ENCODE assay signal across 21 cellular contexts in the genomic region with DNA sequence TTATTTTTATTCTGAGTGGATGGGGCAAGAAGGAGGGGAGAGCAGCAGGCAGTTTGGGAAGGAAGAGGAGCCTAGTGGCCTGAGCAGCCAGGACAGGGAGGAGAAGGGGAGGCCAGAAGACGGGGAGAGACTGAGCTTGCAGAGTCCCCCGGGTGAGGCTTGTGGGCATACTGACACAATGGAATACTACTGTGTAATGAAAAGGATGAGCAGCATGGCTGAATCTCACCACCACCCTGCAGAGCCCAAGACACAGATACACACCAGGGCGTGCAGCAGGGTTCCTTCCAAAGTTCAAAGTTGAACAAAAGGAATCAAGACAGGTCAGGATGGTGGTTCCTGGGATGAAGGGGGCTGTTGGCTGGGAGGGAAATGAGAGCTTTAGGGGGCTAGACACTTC. TPM values are rescaled to one million over a fixed set of nuclear protein-coding genes. Genes with fewer than 3 reads are reported as not detected.
DNase-seq lines count a peak whose midpoint lies in the region; ATAC-seq and TF ChIP-seq lines count a peak whose summit lies in the region.
"Had no signal": no experiment of that assay in that cellular context is flagged by ENCODE, and none has a peak within 500 bp of the region (broad histone marks: within the 10 kb centered on the region; RNA-seq: fewer than 3 reads in every experiment).

No MANE protein-coding gene starts in this region.

- H3K27me3 ChIP-seq in skeletal muscle satellite cell (ENCODE audit: control insufficient read depth, insufficient read depth, low read length) = no peaks in the 10 kb centered on the region
- H3K27me3 ChIP-seq in Caco-2 (replicated peaks; ENCODE audit: control insufficient read depth, insufficient read depth, low read length) = no peaks in the 10 kb centered on the region
- no peaks in the 10 kb centered on the region for H3K27me3 ChIP-seq in testis

- no peak overlapping the region for H3K4me2 ChIP-seq in skeletal muscle satellite cell (ENCODE audit: low read length)

- H3K4me3 ChIP-seq in skeletal muscle satellite cell (ENCODE audit: low read length) (no peak overlapping the region), Caco-2 (ENCODE audit: low read depth, low read length) (no peak overlapping the region), testis (no peak overlapping the region)

- peaks cover 66% of the 10 kb centered on the region for H3K4me1 Mint-ChIP-seq in activated CD8-positive, alpha-beta memory T cell treated with anti-CD3 and anti-CD28 coated beads, Interleukin-2, amount 10 ng/mL, durations not matched to agents 7 days and 5 days
- peaks cover 86% of the 10 kb centered on the region for H3K4me1 Mint-ChIP-seq in HFFc6 (ENCODE audit: low read depth)
- peaks cover 51% of the 10 kb centered on the region for H3K4me1 Mint-ChIP-seq in activated naive CD8-positive, alpha-beta T cell (ENCODE audit: low read depth)
- H3K4me1 Mint-ChIP-seq in Caco-2 (ENCODE audit: low read depth, unreplicated experiment) = peaks cover 19% of the 10 kb centered on the region

- ATAC-seq in activated CD8-positive, alpha-beta memory T cell treated with anti-CD3 and anti-CD28 coated beads, Interleukin-2, amount 10 ng/mL, durations not matched to agents 7 days and 5 days = no peak

- no peaks in the 10 kb centered on the region for H3K9me3 Mint-ChIP-seq in activated CD8-positive, alpha-beta memory T cell treated with anti-CD3 and anti-CD28 coated beads, Interleukin-2, amount 10 ng/mL, durations not matched to agents 7 days and 5 days (ENCODE audit: low read depth)
- no peaks in the 10 kb centered on the region for H3K9me3 Mint-ChIP-seq in HFFc6
- H3K9me3 Mint-ChIP-seq in activated naive CD8-positive, alpha-beta T cell (ENCODE audit: low read depth) = no peaks in the 10 kb centered on the region
- no peaks in the 10 kb centered on the region for H3K9me3 Mint-ChIP-seq in Caco-2 (ENCODE audit: unreplicated experiment)
- H3K9me3 Mint-ChIP-seq: neural crest cell had no signal

- H3K9me3 ChIP-seq in skeletal muscle satellite cell (replicated peaks; ENCODE audit: low read length) = no peaks in the 10 kb centered on the region
- H3K9me3 ChIP-seq in Caco-2 = no peaks in the 10 kb centered on the region
- no peaks in the 10 kb centered on the region for H3K9me3 ChIP-seq in testis

- H3K36me3 Mint-ChIP-seq in activated CD8-positive, alpha-beta memory T cell treated with anti-CD3 and anti-CD28 coated beads, Interleukin-2, amount 10 ng/mL, durations not matched to agents 7 days and 5 days = peaks cover 23% of the 10 kb centered on the region
- H3K36me3 Mint-ChIP-seq in HFFc6 (ENCODE audit: low read depth) = no peaks in the 10 kb centered on the region
- no peaks in the 10 kb centered on the region for H3K36me3 Mint-ChIP-seq in activated naive CD8-positive, alpha-beta T cell
- peaks cover 11% of the 10 kb centered on the region for H3K36me3 Mint-ChIP-seq in Caco-2 (ENCODE audit: insufficient read depth, unreplicated experiment)

- DNase-seq in activated CD8-positive, alpha-beta memory T cell treated with anti-CD3 and anti-CD28 coated beads, Interleukin-2, amount 10 ng/mL, durations not matched to agents 7 days and 5 days = no peak
- no peak for DNase-seq in activated CD8-positive, alpha-beta memory T cell treated with anti-CD3 and anti-CD28 coated beads, Interleukin-2, amount 50 U/mL, for 4 hours
- no peak for DNase-seq in HFFc6
- DNase-seq in Caco-2 = no peak
- no peak for DNase-seq in testis
- DNase-seq in DMS 273 treated with DMSO at 0.1 percent for 48 hours (lab: John Stamatoyannopoulos, UW) = no peak
- DNase-seq: ACHN; activated CD4-positive, CD25-positive, alpha-beta regulatory T cell treated with anti-CD3 and anti-CD28 coated beads, Interleukin-2, amount 50 U/mL, for 72 hours; hypothalamus; kidney; mammary epithelial cell; NCI-H2081 treated with DMSO at 0.1 percent for 48 hours; NCI-H526; SIG-M5; stimulated activated naive CD4-positive, alpha-beta T cell treated with Interleukin-2 at 50 U/mL for 16 hours; T1000 had no signal

- POLR2A ChIA-PET in Caco-2 (lab: Charles Lee) = no interaction called here

- H3K27ac Mint-ChIP-seq in activated CD8-positive, alpha-beta memory T cell treated with anti-CD3 and anti-CD28 coated beads, Interleukin-2, amount 10 ng/mL, durations not matched to agents 7 days and 5 days = peak overlapping the region; percentile 49
- H3K27ac Mint-ChIP-seq in HFFc6 (peak overlapping the region; percentile 88), Caco-2 (ENCODE audit: unreplicated experiment) (no peak overlapping the region)
- peak overlapping the region; percentile 51 for H3K27ac Mint-ChIP-seq in activated naive CD8-positive, alpha-beta T cell

- CTCF ChIA-PET in activated CD8-positive, alpha-beta memory T cell treated with anti-CD3 and anti-CD28 coated beads, Interleukin-2, amount 10 ng/mL, durations not matched to agents 7 days and 5 days (lab: Charles Lee) = interaction anchor here (0.6 to 8.0 kb wide), 6 partner anchors 8 to 47 kb away, joined by 3 to 145 read pairs (median 38); a partner anchor contains a TSS
- CTCF ChIA-PET in Caco-2 (lab: Charles Lee) = interaction anchor here (1.5 kb wide), 1 partner anchor 18 kb away, joined by 3 read pairs; no protein-coding TSS in a partner anchor

- TF ChIP-seq CTCF in HFFc6 (IDR thresholded peaks at IDR 0.05) (no peak), Caco-2 (IDR thresholded peaks at IDR 0.05; ENCODE audit: insufficient read depth in 1 of 2, low read depth in 1 of 2, low read length in 1 of 2, severe bottlenecking in 1 of 2, unreplicated experiment in 1 of 2) (no peak), testis (IDR thresholded peaks at IDR 0.05) (no peak)

- H3K36me3 ChIP-seq in skeletal muscle satellite cell (ENCODE audit: insufficient read depth, low read length) = no peaks in the 10 kb centered on the region
- peaks cover 1% of the 10 kb centered on the region; the same call in 1 of the 2 replicates for H3K36me3 ChIP-seq in Caco-2 (ENCODE audit: control insufficient read depth, insufficient read depth, low read length)
- no peaks in the 10 kb centered on the region for H3K36me3 ChIP-seq in testis (ENCODE audit: low read depth, missing control alignments)

- 75 to 86% methylated on average over 3 of the region's 3 CpGs for WGBS in testis, 2 donors

- no peak overlapping the region for H3K4me3 Mint-ChIP-seq in activated CD8-positive, alpha-beta memory T cell treated with anti-CD3 and anti-CD28 coated beads, Interleukin-2, amount 10 ng/mL, durations not matched to agents 7 days and 5 days
- no peak overlapping the region for H3K4me3 Mint-ChIP-seq in HFFc6
- peak overlapping the region; percentile 22 for H3K4me3 Mint-ChIP-seq in activated naive CD8-positive, alpha-beta T cell
- H3K4me3 Mint-ChIP-seq in Caco-2 (ENCODE audit: unreplicated experiment) = no peak overlapping the region
- H3K4me3 Mint-ChIP-seq: neural crest cell had no signal

- no TSS peak for BruUV-seq in Caco-2 (replicated peaks; lab: Mats Ljungman, UMichigan)

- no peaks in the 10 kb centered on the region for H3K27me3 Mint-ChIP-seq in activated CD8-positive, alpha-beta memory T cell treated with anti-CD3 and anti-CD28 coated beads, Interleukin-2, amount 10 ng/mL, durations not matched to agents 7 days and 5 days
- H3K27me3 Mint-ChIP-seq in HFFc6 (ENCODE audit: insufficient read depth) (0 out of 2 replicates have a peak, but pooled peaks cover 1% of the 10 kb centered on the region), Caco-2 (ENCODE audit: insufficient read depth, unreplicated experiment) (no peaks in the 10 kb centered on the region)
- no peaks in the 10 kb centered on the region for H3K27me3 Mint-ChIP-seq in activated naive CD8-positive, alpha-beta T cell

- intact Hi-C loops in Caco-2 (cut with micrococcal nuclease; ENCODE audit: unreplicated experiment) (no loop called here), testis (cut with DNase I; ENCODE audit: low total_unique reads) (loop anchor here (10.0 kb wide), 1 partner anchor 88 kb away; a partner anchor contains a TSS)

- H3K4me1 ChIP-seq in skeletal muscle satellite cell (ENCODE audit: control insufficient read depth, insufficient read depth, low read length) (peaks cover 68% of the 10 kb centered on the region), Caco-2 (peaks cover 5% of the 10 kb centered on the region; the same call in 1 of the 2 replicates), testis (no peaks in the 10 kb centered on the region)

- H3K9ac ChIP-seq in skeletal muscle satellite cell (ENCODE audit: low read depth, low read length) = peak overlapping the region; percentile 17

- no peak overlapping the region for H3K27ac ChIP-seq in testis

- TF ChIP-seq POLR2A in testis (IDR thresholded peaks at IDR 0.05) = no peak

RNA-seq across cellular contexts. Expression of a gene that starts 8.1 kb away (rescaled TPM):
- total RNA-seq in activated CD8-positive, alpha-beta memory T cell treated with anti-CD3 and anti-CD28 coated beads, Interleukin-2, amount 10 ng/mL, durations not matched to agents 7 days and 5 days = 10 to 100 TPM; 62.3 to 74.7 TPM
- 10 to 100 TPM; 29.8 to 39.4 (median 32.0) TPM for total RNA-seq in HFFc6 (2021; fragmentation: NEBNext Ultra II Directional; extraction: Animal tissue kit (Norgen Biotek cat#: 25700))
- total RNA-seq in skeletal muscle satellite cell (2012; rRNA removed) = 8.1 and 15.9 TPM in 2 replicates
- 87.6 and 98.8 TPM in 2 replicates for total RNA-seq in Caco-2 (2022)
- 10 to 100 TPM; 65.0 to 76.8 TPM for total RNA-seq in testis
- 144 TPM for polyA plus RNA-seq in testis (ENCODE audit: insufficient read depth, low read depth, low replicate concordance)

RNA-seq across cellular contexts. Expression of a gene that starts 18.0 kb away (rescaled TPM):
- total RNA-seq in activated CD8-positive, alpha-beta memory T cell treated with anti-CD3 and anti-CD28 coated beads, Interleukin-2, amount 10 ng/mL, durations not matched to agents 7 days and 5 days = 10 to 100 TPM; 43.9 to 53.0 TPM
- total RNA-seq in HFFc6 (2021; fragmentation: NEBNext Ultra II Directional; extraction: Animal tissue kit (Norgen Biotek cat#: 25700)) = 1 to 10 TPM in 2 of 6 experiments, under 1 TPM in 4; 0.53 to 3.1 (median 0.81) TPM
- total RNA-seq in skeletal muscle satellite cell (2012; rRNA removed) = 1.7 and 2.0 TPM in 2 replicates
- total RNA-seq in Caco-2 (2022) (3.0 and 4.0 TPM in 2 replicates), testis (1 to 10 TPM; 2.3 to 4.6 TPM)
- 4.1 TPM for polyA plus RNA-seq in testis (ENCODE audit: insufficient read depth, low read depth, low replicate concordance)

RNA-seq across cellular contexts. Expression of a gene that starts 39.4 kb away (rescaled TPM):
- under 1 TPM; 0.40 to 0.58 TPM for total RNA-seq in activated CD8-positive, alpha-beta memory T cell treated with anti-CD3 and anti-CD28 coated beads, Interleukin-2, amount 10 ng/mL, durations not matched to agents 7 days and 5 days
- total RNA-seq in HFFc6 (2021; fragmentation: NEBNext Ultra II Directional; extraction: Animal tissue kit (Norgen Biotek cat#: 25700)) = under 1 TPM in 5 of 6 experiments, not detected in 1; 0.11 to 0.81 (median 0.34) TPM
- total RNA-seq in skeletal muscle satellite cell (2012; rRNA removed) = not detected in 2 replicates
- total RNA-seq in Caco-2 (2022) (0.93 and 0.95 TPM in 2 replicates), testis (10 to 100 TPM in 1 of 2 donors, 1 to 10 TPM in 1; 4.9 to 14.7 TPM)
- polyA plus RNA-seq in testis (ENCODE audit: insufficient read depth, low read depth, low replicate concordance) = 12.6 TPM
- total RNA-seq: neural crest cell had no signal

RNA-seq across cellular contexts. Expression of a gene that starts 46.9 kb away (rescaled TPM):
- not detected for total RNA-seq in activated CD8-positive, alpha-beta memory T cell treated with anti-CD3 and anti-CD28 coated beads, Interleukin-2, amount 10 ng/mL, durations not matched to agents 7 days and 5 days
- total RNA-seq in HFFc6 (2021; fragmentation: NEBNext Ultra II Directional; extraction: Animal tissue kit (Norgen Biotek cat#: 25700)) = not detected
- total RNA-seq in skeletal muscle satellite cell (2012; rRNA removed) = not detected in 2 replicates
- total RNA-seq in Caco-2 (2022) (not detected in 2 replicates), testis (100 to 1,000 TPM in 1 of 2 donors, 10 to 100 TPM in 1; 97.4 to 218 TPM)
- 167 TPM for polyA plus RNA-seq in testis (ENCODE audit: insufficient read depth, low read depth, low replicate concordance)
- total RNA-seq: aorta, fibroblast of villous mesenchyme, kidney, mammary epithelial cell, neural crest cell had no signal
- polyA plus RNA-seq: aorta, mammary epithelial cell had no signal
